18 cellular contexts compared by ENCODE assay signal in genomic region chr2:55550368-55551102, GRCh38. TPM values are rescaled to one million over a fixed set of nuclear protein-coding genes. Genes with fewer than 3 reads are reported as not detected.
DNase-seq lines count a peak whose midpoint lies in the region; ATAC-seq, FAIRE-seq and TF ChIP-seq lines count a peak whose summit lies in the region.
"Had no signal": no experiment of that assay in that cellular context is flagged by ENCODE, and none has a peak within 500 bp of the region (broad histone marks: within the 10 kb centered on the region; RNA-seq: fewer than 3 reads in every experiment).

No MANE protein-coding gene starts in this region.

- H3K9ac ChIP-seq in SK-N-SH = no peak overlapping the region

- no peak for ATAC-seq in stimulated activated naive CD8-positive, alpha-beta T cell treated with anti-CD3 and anti-CD28 coated beads, Interleukin-15, amount 100 ng/mL, for 72 hours

- in situ Hi-C loops in ACHN (cut with HindIII; ENCODE audit: low pct_ligation_motif_present, low pct_unique_long_range_greater_than_20kb, low sequenced_read_pairs) = no loop called here

- POLR2A ChIA-PET in SK-N-SH (lab: Yijun Ruan, JAX) = no interaction called here

- 55% methylated on average over 4 of the region's 4 CpGs for WGBS in SK-N-SH (ENCODE audit: low lambda C conversion rate)

- peak; percentile 71 for FAIRE-seq in H54 (lab: Jason Lieb, UNC)
- FAIRE-seq: GM19239, TTC549 had no signal

- no peak overlapping the region for H3K27ac Mint-ChIP-seq in stimulated activated naive CD8-positive, alpha-beta T cell treated with anti-CD3 and anti-CD28 coated beads, Interleukin-15, amount 100 ng/mL, for 72 hours

- H3K9me3 ChIP-seq in SK-N-SH (no peaks in the 10 kb centered on the region), tibial artery (no peaks in the 10 kb centered on the region)

- TF ChIP-seq CTCF in SK-N-SH (IDR thresholded peaks at IDR 0.05) (no peak), tibial artery (IDR thresholded peaks at IDR 0.05) (no peak)

- no peaks in the 10 kb centered on the region; the same call in 1 of the 2 replicates for H3K9me2 ChIP-seq in SK-N-SH

- H3F3A ChIP-seq in SK-N-SH (replicated peaks; ENCODE audit: insufficient read depth) = peaks cover 21% of the 10 kb centered on the region

- H3K79me2 ChIP-seq in SK-N-SH (ENCODE audit: insufficient read depth) = peaks cover 6% of the 10 kb centered on the region; the same call in 1 of the 2 replicates

- H3K27ac ChIP-seq in SK-N-SH (ENCODE audit: low read depth in 2 of 2, low read length in 1 of 2) (peak overlapping the region in 1 of 2 experiments; percentile 60; a peak in 2 of 4 replicates), tibial artery (no peak overlapping the region)
- H3K27ac ChIP-seq: C4-2B, HL-60, PC-9 had no signal

- H3K4me3 ChIP-seq in SK-N-SH (ENCODE audit: low read depth in 2 of 2, low read length in 1 of 2) (no peak overlapping the region), tibial artery (no peak overlapping the region)
- H3K4me3 ChIP-seq: PC-9 had no signal

- no peak overlapping the region for H2AFZ ChIP-seq in SK-N-SH (ENCODE audit: low read depth)
- H2AFZ ChIP-seq: PC-9 had no signal

- H3K36me3 ChIP-seq in SK-N-SH (replicated peaks in 1 of 2; ENCODE audit: control insufficient read depth in 1 of 2, insufficient read depth in 2 of 2, low read length in 1 of 2) = peaks cover 13 to 45% of the 10 kb centered on the region in 2 experiments
- peaks cover 23 to 52% (median 24%) of the 10 kb centered on the region in 3 donors for H3K36me3 ChIP-seq in tibial artery

- H3K4me1 ChIP-seq in SK-N-SH (ENCODE audit: control insufficient read depth in 1 of 2, insufficient read depth in 2 of 2, low read depth in 1 of 2, low read length in 1 of 2) (0 out of 4 replicates have a peak, but pooled peaks cover 0 to 5% of the 10 kb centered on the region in 2 experiments), tibial artery (no peaks in the 10 kb centered on the region)

- H3K27me3 ChIP-seq in SK-N-SH (ENCODE audit: insufficient read depth) (no peaks in the 10 kb centered on the region), tibial artery (no peaks in the 10 kb centered on the region)

- no peak overlapping the region for H3K4me2 ChIP-seq in SK-N-SH
- H3K4me2 ChIP-seq: PC-9 had no signal

- no peaks in the 10 kb centered on the region for H3K27me3 Mint-ChIP-seq in stimulated activated naive CD8-positive, alpha-beta T cell treated with anti-CD3 and anti-CD28 coated beads, Interleukin-15, amount 100 ng/mL, for 72 hours
- H3K27me3 Mint-ChIP-seq: central memory CD8-positive, alpha-beta T cell had no signal

- H3K9me3 Mint-ChIP-seq in stimulated activated naive CD8-positive, alpha-beta T cell treated with anti-CD3 and anti-CD28 coated beads, Interleukin-15, amount 100 ng/mL, for 72 hours = no peaks in the 10 kb centered on the region
- H3K9me3 Mint-ChIP-seq: central memory CD8-positive, alpha-beta T cell had no signal

- H3K4me3 Mint-ChIP-seq in stimulated activated naive CD8-positive, alpha-beta T cell treated with anti-CD3 and anti-CD28 coated beads, Interleukin-15, amount 100 ng/mL, for 72 hours = no peak overlapping the region
- H3K4me3 Mint-ChIP-seq: central memory CD8-positive, alpha-beta T cell had no signal

- CTCF ChIA-PET in SK-N-SH (lab: Yijun Ruan, JAX) = no interaction called here

- no peaks in the 10 kb centered on the region for H4K20me1 ChIP-seq in SK-N-SH (ENCODE audit: insufficient read depth)

- no peak for TF ChIP-seq EP300 in SK-N-SH (IDR thresholded peaks at IDR 0.05; ENCODE audit: borderline replicate concordance in 1 of 2, low read depth in 1 of 2, low read length in 1 of 2)

- DNase-seq in ACHN (peak; percentile 9), H54 (ENCODE audit: insufficient read length, low spot score) (peak; percentile 16), SK-N-SH (no peak), foreskin melanocyte (peak; percentile 11), NCI-H1048 (lab: John Stamatoyannopoulos, UW) (no peak), tibial artery (no peak)
- DNase-seq in stimulated activated naive CD8-positive, alpha-beta T cell treated with anti-CD3 and anti-CD28 coated beads, Interleukin-15, amount 100 ng/mL, for 72 hours = no peak
- DNase-seq in activated T-cell treated with anti-CD3 and anti-CD28 coated beads, Interleukin-2, amount 50 U/mL, for 48 hours = no peak
- DNase-seq: glutamatergic neuron, mesendoderm, NCI-H1694, retina had no signal

- H3K4me1 Mint-ChIP-seq in stimulated activated naive CD8-positive, alpha-beta T cell treated with anti-CD3 and anti-CD28 coated beads, Interleukin-15, amount 100 ng/mL, for 72 hours = no peaks in the 10 kb centered on the region

- TF ChIP-seq POLR2A in H54 (IDR thresholded peaks at IDR 0.05; ENCODE audit: low read depth, low read length) = no peak

- intact Hi-C loops in tibial artery (cut with DNase I; ENCODE audit: low total_unique reads) = no loop called here

- no peak for TF ChIP-seq RAD21 in SK-N-SH (IDR thresholded peaks at IDR 0.05; ENCODE audit: low read length)

TF ChIP-seq in SK-N-SH, 30 proteins besides CTCF, POLR2A, EP300 and RAD21 (continues in another document):
- TF ChIP-seq NRF1 (IDR thresholded peaks at IDR 0.05; ENCODE audit: low read depth, low read length) = no peak
- TF ChIP-seq MEF2A (IDR thresholded peaks at IDR 0.05; ENCODE audit: borderline replicate concordance, low read depth) = no peak
- TF ChIP-seq GATA2 (CRISPR knock-in tag; IDR thresholded peaks at IDR 0.05) = no peak
- TF ChIP-seq MAX (IDR thresholded peaks at IDR 0.05; ENCODE audit: low read depth) = no peak
- TF ChIP-seq EZH2phosphoT487 (IDR thresholded peaks at IDR 0.05; ENCODE audit: borderline replicate concordance, low read depth) = no peak
- TF ChIP-seq POLR2AphosphoS5 (IDR thresholded peaks at IDR 0.05; ENCODE audit: low read depth, low read length) = peak; percentile 7; the same call in 1 of the 2 replicates
- peak; percentile 8; the same call in 1 of the 2 replicates for TF ChIP-seq NFIC (IDR thresholded peaks at IDR 0.05; ENCODE audit: borderline replicate concordance)
- TF ChIP-seq TCF12 (IDR thresholded peaks at IDR 0.05) = peak; percentile 68
- no peak for TF ChIP-seq RFX5 (IDR thresholded peaks at IDR 0.05; ENCODE audit: low read length)
- TF ChIP-seq SMC3 (IDR thresholded peaks at IDR 0.05; ENCODE audit: low read depth, low read length) = no peak
- TF ChIP-seq USF2 (IDR thresholded peaks at IDR 0.05; ENCODE audit: borderline replicate concordance, low read depth, low read length) = no peak
- TF ChIP-seq CHD2 (IDR thresholded peaks at IDR 0.05; ENCODE audit: low read length, partially characterized antibody) = no peak
- no peak for TF ChIP-seq ZBTB33 (IDR thresholded peaks at IDR 0.05; ENCODE audit: borderline replicate concordance, low read depth)
- no peak for TF ChIP-seq ELF1 (IDR thresholded peaks at IDR 0.05)
- no peak for TF ChIP-seq FOXM1 (IDR thresholded peaks at IDR 0.05; ENCODE audit: low read depth)

RNA-seq across cellular contexts. Expression of gene CFAP36, which starts 31.0 kb away (rescaled TPM):
- polyA plus RNA-seq in SK-N-SH (2012; rRNA removed) = 13.5 and 18.7 TPM in 2 replicates
- 23.3 and 32.9 TPM in 2 replicates for polyA plus RNA-seq in SK-N-SH (2012; cell fraction: cytosol; rRNA removed)
- 9.9 and 17.5 TPM in 2 replicates for polyA plus RNA-seq in SK-N-SH (2012; cell fraction: nucleus; rRNA removed)

Comparison
In these comparisons a context has a peak if more than half of its experiments do, and no peak if none do; other contexts are left out.
1. DNase-seq: peak in ACHN (single experiment), H54 (single experiment) and foreskin melanocyte (single experiment); none in SK-N-SH (single experiment), stimulated activated naive CD8-positive, alpha-beta T cell treated with anti-CD3 and anti-CD28 coated beads, Interleukin-15, amount 100 ng/mL, for 72 hours (0 of 2), NCI-H1048 (single experiment), tibial artery (0 of 2) and activated T-cell treated with anti-CD3 and anti-CD28 coated beads, Interleukin-2, amount 50 U/mL, for 48 hours (0 of 2).